26 cellular contexts compared by ENCODE assay signal in the genomic region with DNA sequence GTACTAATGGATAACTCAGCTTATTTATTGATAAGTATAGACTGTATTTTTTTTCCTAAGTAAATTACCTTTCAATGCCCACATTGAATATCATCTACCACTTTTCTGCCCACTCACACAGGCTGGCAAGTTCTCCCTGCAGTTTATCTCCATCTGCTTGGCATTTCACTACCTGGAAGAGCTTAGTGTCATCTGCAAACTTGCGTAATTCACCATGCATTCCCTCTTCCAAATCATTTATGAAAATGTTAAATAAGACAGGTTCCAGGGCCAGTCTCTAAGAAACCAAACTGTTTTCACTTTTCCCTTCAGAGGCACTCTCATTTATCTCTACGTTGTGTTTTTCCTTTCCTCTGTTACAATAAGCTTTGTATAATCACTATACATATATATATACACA.
"Had no signal": no experiment of that assay in that cellular context is flagged by ENCODE, and none has a peak within 500 bp of the region (broad histone marks: within the 10 kb centered on the region; RNA-seq: fewer than 3 reads in every experiment).

No MANE protein-coding gene starts in this region.

- H3K27ac Mint-ChIP-seq: dendritic cell treated with granulocyte-macrophage colony-stimulating factor and Interleukin-4, amounts not matched to agents 40 ng/mL and 50 ng/mL, for 4 days; effector memory CD8-positive, alpha-beta T cell; endodermal cell had no signal

- H3K4me3 ChIP-seq: colonic mucosa, coronary artery, dorsolateral prefrontal cortex, esophagus muscularis mucosa, esophagus squamous epithelium, gastrocnemius medialis, gastroesophageal sphincter, heart left ventricle, heart right ventricle, hepatocyte had no signal

- H3K9me3 ChIP-seq: colonic mucosa, esophagus muscularis mucosa, esophagus squamous epithelium, gastrocnemius medialis, gastroesophageal sphincter, heart left ventricle, heart right ventricle had no signal

- DNase-seq: colonic mucosa; cortex of kidney; dermis blood vessel endothelial cell; dorsolateral prefrontal cortex; effector CD4-positive, alpha-beta T cell; effector CD8-positive, alpha-beta T cell; effector memory CD4-positive, alpha-beta T cell; effector memory CD8-positive, alpha-beta T cell; endodermal cell; erythroblast; esophagus squamous epithelium; foreskin fibroblast; foreskin keratinocyte; foreskin melanocyte; gastrocnemius medialis; glutamatergic neuron; head of caudate nucleus; heart left ventricle; heart right ventricle had no signal

- H3K9me3 Mint-ChIP-seq: dendritic cell treated with granulocyte-macrophage colony-stimulating factor and Interleukin-4, amounts not matched to agents 40 ng/mL and 50 ng/mL, for 4 days had no signal

- H3K36me3 ChIP-seq: colonic mucosa, esophagus muscularis mucosa, esophagus squamous epithelium, gastrocnemius medialis, gastroesophageal sphincter, heart left ventricle, heart right ventricle had no signal

- H3K4me1 ChIP-seq: colonic mucosa, esophagus muscularis mucosa, esophagus squamous epithelium, foreskin keratinocyte, gastrocnemius medialis, gastroesophageal sphincter, heart left ventricle, heart right ventricle had no signal

- H3K27me3 ChIP-seq: colonic mucosa, dorsolateral prefrontal cortex, esophagus muscularis mucosa, esophagus squamous epithelium, foreskin keratinocyte, gastrocnemius medialis, gastroesophageal sphincter, heart left ventricle, heart right ventricle, hepatocyte had no signal

- H3K27ac ChIP-seq: colonic mucosa, coronary artery, epithelial cell of prostate, esophagus muscularis mucosa, esophagus squamous epithelium, foreskin keratinocyte, gastrocnemius medialis, gastroesophageal sphincter, heart left ventricle, heart right ventricle, hepatocyte had no signal

- ATAC-seq: effector memory CD8-positive, alpha-beta T cell; esophagus mucosa; foreskin keratinocyte; gastrocnemius medialis; gastroesophageal sphincter; heart left ventricle; heart right ventricle had no signal

- H3K4me2 ChIP-seq: hepatocyte had no signal

- H3K79me2 ChIP-seq: hepatocyte had no signal

- H2AFZ ChIP-seq: hepatocyte had no signal
